Comparison of ENCODE assay signal across 15 cellular contexts in the genomic region with DNA sequence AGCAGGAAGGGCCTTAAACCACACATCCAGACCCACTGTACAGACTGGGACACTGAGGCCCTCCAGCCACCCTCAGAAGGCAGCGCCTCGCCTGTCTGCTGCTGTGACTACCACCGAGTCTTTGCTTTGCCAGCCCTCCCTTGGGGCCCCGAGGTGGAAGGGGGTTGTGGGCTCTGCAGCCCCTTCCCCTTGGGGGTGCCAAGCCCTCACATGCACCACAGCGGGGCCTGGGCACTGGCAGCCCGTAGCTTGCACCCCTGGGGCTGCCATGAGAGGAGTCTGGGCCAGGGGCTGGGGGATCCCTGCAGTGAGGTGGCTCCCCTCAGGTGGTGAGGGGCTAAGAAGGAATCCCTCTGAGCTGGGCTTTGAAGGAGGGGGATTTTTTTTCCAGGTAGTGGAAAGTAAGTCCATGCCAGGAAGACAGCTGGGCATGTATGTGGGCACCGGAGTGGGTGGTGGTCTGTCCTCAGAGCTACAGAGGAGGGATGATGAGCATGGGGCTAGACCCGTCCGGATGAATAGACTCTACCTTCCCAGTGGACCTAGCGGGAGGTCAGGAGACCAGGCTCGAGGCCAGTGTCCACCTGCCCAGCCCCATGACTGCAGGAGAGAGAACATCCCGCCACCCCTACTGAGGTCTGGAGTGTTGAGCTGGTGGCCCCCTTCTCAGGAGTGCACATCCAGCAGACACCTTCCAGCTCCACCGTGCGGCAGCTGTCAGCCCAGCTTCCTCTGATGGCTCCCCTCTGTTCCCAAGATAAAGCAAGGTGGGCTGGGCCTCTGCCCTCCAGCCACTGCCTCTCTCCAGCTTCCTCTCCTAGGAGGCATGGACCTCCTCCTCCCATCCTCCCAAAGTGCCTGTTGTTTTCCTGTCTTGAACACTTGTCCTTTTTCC. TPM values are rescaled to one million over a fixed set of nuclear protein-coding genes. Genes with fewer than 3 reads are reported as not detected.
"Had no signal": no experiment of that assay in that cellular context is flagged by ENCODE, and none has a peak within 500 bp of the region (broad histone marks: within the 10 kb centered on the region; RNA-seq: fewer than 3 reads in every experiment).

No MANE protein-coding gene starts in this region.

- DNase-seq: activated CD4-positive, alpha-beta T cell treated with anti-CD3 and anti-CD28 coated beads, Interleukin-2, amount 50 U/mL, for 1 hour; activated CD8-positive, alpha-beta memory T cell treated with anti-CD3 and anti-CD28 coated beads for 24 hours; esophagus squamous epithelium; kidney glomerular epithelial cell; naive thymus-derived CD4-positive, alpha-beta T cell; nucleus accumbens; trophoblast cell had no signal

- H3K4me2 ChIP-seq: smooth muscle cell had no signal

- H3K4me3 Mint-ChIP-seq: naive thymus-derived CD4-positive, alpha-beta T cell; stimulated activated naive CD8-positive, alpha-beta T cell treated with anti-CD3 and anti-CD28 coated beads, Interleukin-15, Interleukin-2, amounts not matched to agents 100 ng/mL and 50 ng/mL, for 24 hours; T-helper 2 cell treated with Interferon-gamma antibody and Interleukin-4, amounts not matched to agents 5 μg/mL and 100 μg/mL, for 36 hours had no signal

- H3K27ac Mint-ChIP-seq: naive thymus-derived CD4-positive, alpha-beta T cell; stimulated activated naive CD8-positive, alpha-beta T cell treated with anti-CD3 and anti-CD28 coated beads, Interleukin-15, Interleukin-2, amounts not matched to agents 100 ng/mL and 50 ng/mL, for 24 hours; T-helper 2 cell treated with Interferon-gamma antibody and Interleukin-4, amounts not matched to agents 5 μg/mL and 100 μg/mL, for 36 hours had no signal

- ATAC-seq: naive thymus-derived CD4-positive, alpha-beta T cell had no signal

- H3K36me3 Mint-ChIP-seq: naive thymus-derived CD4-positive, alpha-beta T cell had no signal

- H3K27ac ChIP-seq: esophagus squamous epithelium, suprapubic skin had no signal

- H3K9me3 ChIP-seq: esophagus squamous epithelium, suprapubic skin had no signal

- H3K27me3 Mint-ChIP-seq: stimulated activated naive CD8-positive, alpha-beta T cell treated with anti-CD3 and anti-CD28 coated beads, Interleukin-15, Interleukin-2, amounts not matched to agents 100 ng/mL and 50 ng/mL, for 24 hours had no signal

- H3K4me1 ChIP-seq: esophagus squamous epithelium, suprapubic skin had no signal

- H3K4me3 ChIP-seq: esophagus squamous epithelium, smooth muscle cell, suprapubic skin had no signal

- H3K36me3 ChIP-seq: esophagus squamous epithelium, suprapubic skin had no signal

- H3K9me3 Mint-ChIP-seq: stimulated activated naive CD8-positive, alpha-beta T cell treated with anti-CD3 and anti-CD28 coated beads, Interleukin-15, Interleukin-2, amounts not matched to agents 100 ng/mL and 50 ng/mL, for 24 hours; T-helper 2 cell treated with Interferon-gamma antibody and Interleukin-4, amounts not matched to agents 5 μg/mL and 100 μg/mL, for 36 hours had no signal

RNA-seq across cellular contexts. Expression of gene FLT4, which starts 15.9 kb away (rescaled TPM):
- total RNA-seq: smooth muscle cell had no signal
- polyA plus RNA-seq: smooth muscle cell had no signal

RNA-seq across cellular contexts. Expression of gene SCGB3A1, which starts 42.2 kb away (rescaled TPM):
- total RNA-seq: fibroblast of villous mesenchyme, glomerular endothelial cell, right cardiac atrium, smooth muscle cell had no signal
- polyA plus RNA-seq: endothelial cell of umbilical vein; naive thymus-derived CD4-positive, alpha-beta T cell; right cardiac atrium; smooth muscle cell had no signal
